22 cellular contexts compared by ENCODE assay signal in the genomic region with DNA sequence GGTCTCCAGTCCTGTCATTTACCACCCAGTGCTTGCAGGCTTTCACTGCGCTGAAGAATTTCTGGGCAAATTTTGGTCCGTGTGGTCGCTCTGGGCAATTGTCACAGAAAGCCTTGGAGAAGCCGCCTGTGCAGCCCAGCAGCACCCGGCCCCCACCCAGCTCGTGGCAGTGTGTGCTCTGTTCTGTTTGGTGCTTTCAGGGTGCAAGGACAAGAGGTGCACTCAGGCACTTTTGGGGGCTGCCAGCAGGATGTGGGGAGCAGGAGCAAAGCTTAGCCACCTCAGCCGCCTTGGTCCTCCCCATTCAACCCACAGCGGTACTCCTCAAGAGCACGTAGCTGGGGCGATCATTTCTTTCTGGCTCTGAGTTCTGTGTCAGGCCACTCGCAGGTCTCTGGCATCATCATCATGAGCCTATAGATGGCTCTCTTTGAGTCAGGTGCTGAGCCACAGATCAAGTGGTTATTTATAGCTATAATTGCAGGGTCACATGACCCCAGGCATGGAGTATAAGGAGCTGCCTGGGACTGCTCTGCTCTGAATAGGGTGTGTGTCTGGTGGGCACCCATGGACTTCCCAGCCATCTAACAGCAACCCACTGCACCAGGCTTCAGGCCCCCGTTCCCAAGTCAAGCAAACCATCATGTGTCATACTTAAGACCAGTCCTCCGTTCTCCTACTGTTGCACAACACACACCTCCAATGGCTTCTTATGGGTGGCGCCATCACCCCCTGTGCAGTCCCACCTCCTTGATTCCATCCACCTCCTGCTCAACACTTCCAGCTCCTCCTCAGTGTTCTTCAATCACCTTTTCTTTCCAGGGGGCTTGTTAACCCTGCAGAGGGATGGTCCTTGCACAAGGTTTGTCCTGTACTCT.
"Had no signal": no experiment of that assay in that cellular context is flagged by ENCODE, and none has a peak within 500 bp of the region (broad histone marks: within the 10 kb centered on the region; RNA-seq: fewer than 3 reads in every experiment).

No MANE protein-coding gene starts in this region.

- ATAC-seq: gastrocnemius medialis; naive thymus-derived CD8-positive, alpha-beta T cell; stimulated activated naive CD8-positive, alpha-beta T cell treated with anti-CD3 and anti-CD28 coated beads, Interleukin-15, amount 100 ng/mL, for 72 hours had no signal

- H3K27ac Mint-ChIP-seq: activated B cell treated with CpG ODN at 0.5 μM for 24 hours; activated CD4-positive, alpha-beta memory T cell treated with anti-CD3 and anti-CD28 coated beads for 36 hours; activated naive CD4-positive, alpha-beta T cell treated with anti-CD3 and anti-CD28 coated beads for 36 hours; immature natural killer cell; naive thymus-derived CD8-positive, alpha-beta T cell; stimulated activated naive CD8-positive, alpha-beta T cell treated with anti-CD3 and anti-CD28 coated beads, Interleukin-15, amount 100 ng/mL, for 72 hours had no signal

- H3K27me3 Mint-ChIP-seq: activated B cell treated with CpG ODN at 0.5 μM for 24 hours; activated CD4-positive, alpha-beta memory T cell treated with anti-CD3 and anti-CD28 coated beads for 36 hours had no signal

- H3K4me1 Mint-ChIP-seq: activated B cell treated with CpG ODN at 0.5 μM for 24 hours; stimulated activated naive CD8-positive, alpha-beta T cell treated with anti-CD3 and anti-CD28 coated beads, Interleukin-15, amount 100 ng/mL, for 72 hours had no signal

- H3K4me2 ChIP-seq: SK-N-SH had no signal

- H3K9me3 Mint-ChIP-seq: activated B cell treated with CpG ODN at 0.5 μM for 24 hours; activated CD4-positive, alpha-beta memory T cell treated with anti-CD3 and anti-CD28 coated beads for 36 hours; activated naive CD4-positive, alpha-beta T cell treated with anti-CD3 and anti-CD28 coated beads for 36 hours; immature natural killer cell had no signal

- H3K36me3 ChIP-seq: ascending aorta, breast epithelium, gastrocnemius medialis, heart right ventricle, suprapubic skin, transverse colon, vagina had no signal

- DNase-seq: activated B cell treated with CpG ODN at 0.5 μM for 24 hours; activated CD4-positive, alpha-beta memory T cell treated with anti-CD3 and anti-CD28 coated beads for 36 hours; activated CD4-positive, alpha-beta T cell treated with anti-CD3 and anti-CD28 coated beads for 4 hours; activated CD8-positive, alpha-beta memory T cell treated with anti-CD3 and anti-CD28 coated beads, Interleukin-2, amount 50 U/mL, for 4 hours; activated naive CD4-positive, alpha-beta T cell treated with anti-CD3 and anti-CD28 coated beads for 36 hours; cerebellar nuclear complex; effector CD4-positive, alpha-beta T cell; gastrocnemius medialis; heart right ventricle; immature natural killer cell; mesenchymal stem cell; naive thymus-derived CD8-positive, alpha-beta T cell; nucleus accumbens; SK-N-SH; stimulated activated CD4-positive, alpha-beta T cell treated with anti-CD3 and anti-CD28 coated beads, Interleukin-2, amount 100 ng/mL, for 24 hours; stimulated activated naive CD8-positive, alpha-beta T cell treated with anti-CD3 and anti-CD28 coated beads, Interleukin-15, amount 100 ng/mL, for 72 hours; T-helper 9 cell; transverse colon had no signal

- H3K36me3 Mint-ChIP-seq: activated CD4-positive, alpha-beta memory T cell treated with anti-CD3 and anti-CD28 coated beads for 36 hours; immature natural killer cell; naive thymus-derived CD8-positive, alpha-beta T cell had no signal

- H3K27ac ChIP-seq: ascending aorta, breast epithelium, gastrocnemius medialis, heart right ventricle, suprapubic skin, transverse colon, vagina had no signal

- H3K4me3 ChIP-seq: ascending aorta, breast epithelium, gastrocnemius medialis, heart right ventricle, suprapubic skin, transverse colon, vagina had no signal

- H3K9me3 ChIP-seq: ascending aorta, breast epithelium, gastrocnemius medialis, heart right ventricle, SK-N-SH, suprapubic skin, transverse colon, vagina had no signal

- H3K4me3 Mint-ChIP-seq: activated B cell treated with CpG ODN at 0.5 μM for 24 hours; activated CD4-positive, alpha-beta memory T cell treated with anti-CD3 and anti-CD28 coated beads for 36 hours; activated naive CD4-positive, alpha-beta T cell treated with anti-CD3 and anti-CD28 coated beads for 36 hours; immature natural killer cell; naive thymus-derived CD8-positive, alpha-beta T cell; stimulated activated naive CD8-positive, alpha-beta T cell treated with anti-CD3 and anti-CD28 coated beads, Interleukin-15, amount 100 ng/mL, for 72 hours had no signal

- H3K27me3 ChIP-seq: ascending aorta, breast epithelium, gastrocnemius medialis, heart right ventricle, suprapubic skin, transverse colon, vagina had no signal

- H3K9ac ChIP-seq: SK-N-SH had no signal
